Comparison of ENCODE assay signal across 1 cellular context in the genomic region with DNA sequence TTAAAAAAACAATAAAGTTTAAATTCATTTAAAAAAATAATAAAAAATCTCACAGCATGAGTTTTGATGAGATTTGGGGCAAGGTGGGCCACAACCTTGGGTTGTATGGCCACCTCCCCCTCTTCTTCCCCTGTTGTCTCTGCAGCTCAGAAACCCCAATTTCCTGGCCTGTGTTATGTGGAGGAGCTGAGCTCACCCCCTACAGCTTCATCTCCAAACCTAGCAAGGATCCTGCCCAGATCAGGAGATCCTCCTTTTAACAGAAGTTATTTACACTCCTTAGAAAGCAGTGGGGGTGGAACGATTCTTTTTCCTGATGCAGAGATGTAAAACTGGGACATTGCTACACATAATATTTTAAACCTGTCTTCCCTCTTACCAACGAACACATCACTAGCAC.
TF ChIP-seq lines count a peak whose summit lies in the region.

No MANE protein-coding gene starts in this region.

TF ChIP-seq in WTC11, 78 proteins besides CTCF, POLR2A, EP300 and RAD21 (continued from another document):
- TF ChIP-seq, protein P1, sequence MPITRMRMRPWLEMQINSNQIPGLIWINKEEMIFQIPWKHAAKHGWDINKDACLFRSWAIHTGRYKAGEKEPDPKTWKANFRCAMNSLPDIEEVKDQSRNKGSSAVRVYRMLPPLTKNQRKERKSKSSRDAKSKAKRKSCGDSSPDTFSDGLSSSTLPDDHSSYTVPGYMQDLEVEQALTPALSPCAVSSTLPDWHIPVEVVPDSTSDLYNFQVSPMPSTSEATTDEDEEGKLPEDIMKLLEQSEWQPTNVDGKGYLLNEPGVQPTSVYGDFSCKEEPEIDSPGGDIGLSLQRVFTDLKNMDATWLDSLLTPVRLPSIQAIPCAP (CRISPR knock-in tag; IDR thresholded peaks at IDR 0.05), result no peak
- TF ChIP-seq, protein P2, sequence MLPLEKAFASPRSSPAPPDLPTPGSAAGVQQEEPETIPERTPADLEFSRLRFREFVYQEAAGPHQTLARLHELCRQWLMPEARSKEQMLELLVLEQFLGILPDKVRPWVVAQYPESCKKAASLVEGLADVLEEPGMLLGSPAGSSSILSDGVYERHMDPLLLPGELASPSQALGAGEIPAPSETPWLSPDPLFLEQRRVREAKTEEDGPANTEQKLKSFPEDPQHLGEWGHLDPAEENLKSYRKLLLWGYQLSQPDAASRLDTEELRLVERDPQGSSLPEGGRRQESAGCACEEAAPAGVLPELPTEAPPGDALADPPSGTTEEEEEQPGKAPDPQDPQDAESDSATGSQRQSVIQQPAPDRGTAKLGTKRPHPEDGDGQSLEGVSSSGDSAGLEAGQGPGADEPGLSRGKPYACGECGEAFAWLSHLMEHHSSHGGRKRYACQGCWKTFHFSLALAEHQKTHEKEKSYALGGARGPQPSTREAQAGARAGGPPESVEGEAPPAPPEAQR (CRISPR knock-in tag; IDR thresholded peaks at IDR 0.05), result no peak
- no peak for TF ChIP-seq GABPB1 (CRISPR knock-in tag; IDR thresholded peaks at IDR 0.05)
